ENCODE assay signal across 8 cellular contexts in the genomic region with DNA sequence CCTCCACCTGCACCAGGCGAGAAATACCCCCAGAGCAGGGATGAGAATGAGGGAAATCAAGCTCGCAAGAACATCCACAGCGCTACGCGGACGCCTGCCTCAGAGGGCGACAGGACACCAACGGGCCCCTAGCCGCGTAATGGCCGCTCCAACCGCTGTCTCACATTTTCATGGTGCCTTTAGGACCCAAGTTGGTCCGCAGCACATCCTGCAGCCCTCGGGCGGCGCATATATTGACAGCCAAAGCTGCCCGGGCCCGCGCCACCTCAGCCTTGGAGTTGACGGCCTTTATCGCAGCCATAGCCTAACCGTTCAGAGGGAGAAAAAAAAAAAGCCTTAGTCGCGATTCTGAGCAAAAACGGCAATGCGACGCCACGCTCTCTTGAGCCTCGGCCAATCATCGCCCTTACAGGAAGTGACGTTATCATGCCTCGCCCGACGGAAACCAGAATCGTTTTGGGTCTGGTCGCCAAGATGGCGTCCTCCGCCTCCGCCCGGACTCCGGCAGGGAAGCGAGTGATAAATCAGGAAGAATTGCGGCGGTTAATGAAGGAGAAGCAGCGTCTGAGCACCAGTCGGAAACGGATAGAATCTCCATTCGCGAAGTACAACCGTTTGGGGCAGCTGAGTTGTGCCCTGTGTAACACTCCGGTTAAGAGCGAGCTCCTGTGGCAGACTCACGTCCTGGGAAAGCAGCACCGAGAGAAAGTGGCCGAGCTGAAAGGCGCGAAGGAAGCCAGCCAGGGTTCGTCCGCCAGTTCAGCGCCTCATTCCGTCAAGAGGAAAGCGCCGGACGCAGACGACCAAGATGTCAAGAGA. TPM values are rescaled to one million over a fixed set of nuclear protein-coding genes. Genes with fewer than 3 reads are reported as not detected.
DNase-seq lines count a peak whose midpoint lies in the region; ATAC-seq and TF ChIP-seq lines count a peak whose summit lies in the region.

A gene with protein sequence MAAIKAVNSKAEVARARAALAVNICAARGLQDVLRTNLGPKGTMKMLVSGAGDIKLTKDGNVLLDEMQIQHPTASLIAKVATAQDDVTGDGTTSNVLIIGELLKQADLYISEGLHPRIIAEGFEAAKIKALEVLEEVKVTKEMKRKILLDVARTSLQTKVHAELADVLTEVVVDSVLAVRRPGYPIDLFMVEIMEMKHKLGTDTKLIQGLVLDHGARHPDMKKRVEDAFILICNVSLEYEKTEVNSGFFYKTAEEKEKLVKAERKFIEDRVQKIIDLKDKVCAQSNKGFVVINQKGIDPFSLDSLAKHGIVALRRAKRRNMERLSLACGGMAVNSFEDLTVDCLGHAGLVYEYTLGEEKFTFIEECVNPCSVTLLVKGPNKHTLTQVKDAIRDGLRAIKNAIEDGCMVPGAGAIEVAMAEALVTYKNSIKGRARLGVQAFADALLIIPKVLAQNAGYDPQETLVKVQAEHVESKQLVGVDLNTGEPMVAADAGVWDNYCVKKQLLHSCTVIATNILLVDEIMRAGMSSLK (minus strand): TSS at position 368 of the 819 bp plus-strand sequence. CDS start 67 bp downstream, at position 301.
A gene with protein sequence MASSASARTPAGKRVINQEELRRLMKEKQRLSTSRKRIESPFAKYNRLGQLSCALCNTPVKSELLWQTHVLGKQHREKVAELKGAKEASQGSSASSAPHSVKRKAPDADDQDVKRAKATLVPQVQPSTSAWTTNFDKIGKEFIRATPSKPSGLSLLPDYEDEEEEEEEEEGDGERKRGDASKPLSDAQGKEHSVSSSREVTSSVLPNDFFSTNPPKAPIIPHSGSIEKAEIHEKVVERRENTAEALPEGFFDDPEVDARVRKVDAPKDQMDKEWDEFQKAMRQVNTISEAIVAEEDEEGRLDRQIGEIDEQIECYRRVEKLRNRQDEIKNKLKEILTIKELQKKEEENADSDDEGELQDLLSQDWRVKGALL (plus strand): TSS at position 448 of the 819 bp plus-strand sequence. CDS start 27 bp downstream, at position 475.

- H3K4me1 ChIP-seq in smooth muscle cell (ENCODE audit: low read depth), result peaks cover 11% of the 10 kb centered on the region

- POLR2A ChIA-PET in AG04450 (lab: Yijun Ruan, JAX) (interaction anchor here (1.0 kb wide), 2 partner anchors 19 to 166 kb away, joined by 3 to 5 read pairs; a partner anchor contains a TSS), WTC11 (lab: Charles Lee) (interaction anchor here (1.0 kb wide), 1 partner anchor 19 kb away, joined by 3 read pairs; a partner anchor contains a TSS)

- H3K27ac ChIP-seq in AG04450 (ENCODE audit: low read depth, low read length) (peak within 1 kb of the TSS; percentile 85), smooth muscle cell (ENCODE audit: low read depth) (peak within 1 kb of the TSS; percentile 94)

- H3K4me3 Mint-ChIP-seq in WTC11 (peak within 1 kb of the TSS; percentile 100), immature natural killer cell (peak within 1 kb of the TSS; percentile 99 to 100 (median 99))

- no peaks in the 10 kb centered on the region; the same call in 1 of the 2 replicates for H3K9me3 ChIP-seq in AG04450 (ENCODE audit: control insufficient read depth, insufficient read depth, low read length)
- no peaks in the 10 kb centered on the region for H3K9me3 ChIP-seq in smooth muscle cell (replicated peaks; ENCODE audit: low read depth)

- WGBS in smooth muscle cell (ENCODE audit: low lambda C conversion rate), result 1% methylated on average over 65 of the region's 65 CpGs

- H3K27me3 Mint-ChIP-seq in WTC11 (ENCODE audit: low read depth), result peaks cover 30% of the 10 kb centered on the region
- H3K27me3 Mint-ChIP-seq in immature natural killer cell (ENCODE audit: low read depth in 3 of 3), result peaks cover 7 to 15% (median 12%) of the 10 kb centered on the region in 3 donors

- H3K9me3 Mint-ChIP-seq in WTC11 (no peaks in the 10 kb centered on the region), immature natural killer cell (peaks cover 0 to 3% (median 0%) of the 10 kb centered on the region in 6 donors)

- peak within 1 kb of the TSS; percentile 97 for H3K9ac ChIP-seq in smooth muscle cell (ENCODE audit: low read depth)

- H3K27me3 ChIP-seq in AG04450 (ENCODE audit: control insufficient read depth, insufficient read depth, low read length) (peaks cover 3% of the 10 kb centered on the region), smooth muscle cell (ENCODE audit: low read depth) (no peaks in the 10 kb centered on the region)

- H3K4me3 ChIP-seq in AG04450 (ENCODE audit: low read depth, low read length), result peak within 1 kb of the TSS; percentile 100
- peak within 1 kb of the TSS; percentile 94 to 99 for H3K4me3 ChIP-seq in cardiac fibroblast (replicated peaks in 1 of 2; ENCODE audit: low read depth in 2 of 2, low read length in 2 of 2)
- peak within 1 kb of the TSS; percentile 86 for H3K4me3 ChIP-seq in smooth muscle cell

- DNase-seq in AG04450 (ENCODE audit: low read depth, low spot score) (peak; percentile 86), NCI-H2227 (lab: John Stamatoyannopoulos, UW; ENCODE audit: unreplicated experiment) (peak; percentile 92), WTC11 (ENCODE audit: low spot score) (peak; percentile 88), cardiac fibroblast (ENCODE audit: low read depth in 2 of 2) (peak; percentile 96 to 97), immature natural killer cell (peak; percentile 89 to 91 (median 90)), smooth muscle cell (lab: John Stamatoyannopoulos, UW; ENCODE audit: unreplicated experiment) (peak; percentile 70)

- ATAC-seq in GM18907 (IDR thresholded peaks at IDR 0.05; ENCODE audit: unreplicated experiment) (peak; percentile 89), HG03139 (IDR thresholded peaks at IDR 0.05; ENCODE audit: unreplicated experiment) (peak; percentile 89), WTC11 (peak; percentile 90)

- H3K36me3 ChIP-seq in smooth muscle cell (ENCODE audit: low read depth), result no peaks in the 10 kb centered on the region

- H3K4me1 Mint-ChIP-seq in WTC11, result peaks cover 8% of the 10 kb centered on the region
- peaks cover 32 to 36% of the 10 kb centered on the region in 2 donors for H3K4me1 Mint-ChIP-seq in immature natural killer cell

- peak within 1 kb of the TSS; percentile 100 for H3K27ac Mint-ChIP-seq in WTC11
- peak within 1 kb of the TSS; percentile 97 to 100 (median 100) for H3K27ac Mint-ChIP-seq in immature natural killer cell

- peak within 1 kb of the TSS; percentile 96 for H2AFZ ChIP-seq in smooth muscle cell (ENCODE audit: low read depth)

- no peaks in the 10 kb centered on the region for H4K20me1 ChIP-seq in smooth muscle cell (ENCODE audit: low read depth)

- CTCF ChIA-PET in AG04450 (lab: Charles Lee), result interaction anchor here (1.2 kb wide), 1 partner anchor 128 kb away, joined by 4 read pairs; no protein-coding TSS in a partner anchor
- CTCF ChIA-PET in WTC11 (lab: Charles Lee), result no interaction called here

- TF ChIP-seq CTCF in AG04450 (IDR thresholded peaks at IDR 0.05; ENCODE audit: low read depth, low read length) (no peak), WTC11 (IDR thresholded peaks at IDR 0.05) (no peak), cardiac fibroblast (IDR thresholded peaks at IDR 0.05; ENCODE audit: low read depth, low read length) (no peak), smooth muscle cell (IDR thresholded peaks at IDR 0.05; ENCODE audit: borderline replicate concordance, insufficient read depth, poor library complexity, severe bottlenecking) (no peak)

- peaks cover 13% of the 10 kb centered on the region for H3K36me3 Mint-ChIP-seq in WTC11
- H3K36me3 Mint-ChIP-seq in immature natural killer cell, result peaks cover 7 to 14% (median 11%) of the 10 kb centered on the region in 3 donors

- H3F3A ChIP-seq in smooth muscle cell (ENCODE audit: low read depth), result no peaks in the 10 kb centered on the region

- peak within 1 kb of the TSS; percentile 95 for H3K4me2 ChIP-seq in smooth muscle cell

- H3K79me2 ChIP-seq in smooth muscle cell (ENCODE audit: low read depth), result peaks cover 22% of the 10 kb centered on the region

TF ChIP-seq in WTC11, 78 proteins besides CTCF, POLR2A, EP300 and RAD21 (continues in another document):
- TF ChIP-seq TEAD4 (CRISPR knock-in tag; IDR thresholded peaks at IDR 0.05) (no peak), ETV6 (CRISPR knock-in tag; IDR thresholded peaks at IDR 0.05) (peak; percentile 74; the same call in 1 of the 2 replicates), MYBL2 (CRISPR knock-in tag; IDR thresholded peaks at IDR 0.05) (no peak)
- TF ChIP-seq, protein P1, sequence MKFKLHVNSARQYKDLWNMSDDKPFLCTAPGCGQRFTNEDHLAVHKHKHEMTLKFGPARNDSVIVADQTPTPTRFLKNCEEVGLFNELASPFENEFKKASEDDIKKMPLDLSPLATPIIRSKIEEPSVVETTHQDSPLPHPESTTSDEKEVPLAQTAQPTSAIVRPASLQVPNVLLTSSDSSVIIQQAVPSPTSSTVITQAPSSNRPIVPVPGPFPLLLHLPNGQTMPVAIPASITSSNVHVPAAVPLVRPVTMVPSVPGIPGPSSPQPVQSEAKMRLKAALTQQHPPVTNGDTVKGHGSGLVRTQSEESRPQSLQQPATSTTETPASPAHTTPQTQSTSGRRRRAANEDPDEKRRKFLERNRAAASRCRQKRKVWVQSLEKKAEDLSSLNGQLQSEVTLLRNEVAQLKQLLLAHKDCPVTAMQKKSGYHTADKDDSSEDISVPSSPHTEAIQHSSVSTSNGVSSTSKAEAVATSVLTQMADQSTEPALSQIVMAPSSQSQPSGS (CRISPR knock-in tag; IDR thresholded peaks at IDR 0.05; ENCODE audit: borderline replicate concordance, low read depth), result no peak

RNA-seq across cellular contexts. Expression of the first gene that starts in this region (rescaled TPM):
- 1.9 and 2.3 TPM in 2 replicates for polyA plus RNA-seq in AG04450 (2011; rRNA removed)
- 0.61 and 0.78 TPM in 2 replicates for polyA minus RNA-seq in AG04450 (2011; rRNA and poly(A)+ RNA removed)
- 2.1 to 2.8 TPM (median 2.5 TPM) in 3 replicates for total RNA-seq in WTC11 (2021)
- polyA plus RNA-seq in immature natural killer cell, result 1 to 10 TPM in 2 of 3 donors, not detected in 1; 1.4 to 2.7 TPM
- total RNA-seq in smooth muscle cell, result 1.5 and 1.9 TPM in 2 replicates
- 1.6 and 1.8 TPM in 2 replicates for polyA plus RNA-seq in smooth muscle cell

RNA-seq across cellular contexts. Expression of the second gene that starts in this region (rescaled TPM):
- 6.9 and 9.4 TPM in 2 replicates for polyA plus RNA-seq in AG04450 (2011; rRNA removed)
- 6.7 and 7.5 TPM in 2 replicates for polyA minus RNA-seq in AG04450 (2011; rRNA and poly(A)+ RNA removed)
- total RNA-seq in WTC11 (2021), result 15.8 to 20.2 TPM (median 16.4 TPM) in 3 replicates
- 10 to 100 TPM; 12.2 to 29.4 (median 18.1) TPM for polyA plus RNA-seq in immature natural killer cell
- total RNA-seq in smooth muscle cell, result 10.2 and 12.1 TPM in 2 replicates
- 8.9 and 10.4 TPM in 2 replicates for polyA plus RNA-seq in smooth muscle cell

Comparison
In these comparisons a context has a peak if more than half of its experiments do, and no peak if none do; other contexts are left out.
1. Peak in every context shown above with its lines: DNase-seq, ATAC-seq, H3K4me3 ChIP-seq and H3K27ac ChIP-seq.